ENCODE assay signal across 8 cellular contexts in genomic region chr2:237998530-237998929, GRCh38.
DNase-seq lines count a peak whose midpoint lies in the region; ATAC-seq lines count a peak whose summit lies in the region.

No MANE protein-coding gene starts in this region.

- H3K36me3 ChIP-seq in adipocyte (ENCODE audit: control insufficient read depth, insufficient read depth, low read length, severe bottlenecking) = peaks cover 24% of the 10 kb centered on the region

- no peak overlapping the region for H3K4me3 ChIP-seq in adipocyte (ENCODE audit: low read length)

- DNase-seq in stimulated activated CD4-positive, alpha-beta T cell treated with anti-CD3 and anti-CD28 coated beads, Interleukin-1b, Interleukin-23, amount 100 ng/mL, for 48 hours = peak; percentile 54
- no peak for DNase-seq in stimulated activated CD4-positive, alpha-beta T cell treated with anti-CD3 and anti-CD28 coated beads, Interleukin-12 subunit alpha, Interleukin-12 subunit beta, amount 100 ng/mL, for 4 hours
- DNase-seq in adipocyte (ENCODE audit: low read depth) (peak; percentile 33), NCI-H146 treated with DMSO at 0.1 percent for 48 hours (lab: John Stamatoyannopoulos, UW; ENCODE audit: unreplicated experiment) (no peak), NCI-H1105 (lab: John Stamatoyannopoulos, UW) (no peak), HuH-7.5 (ENCODE audit: low spot score) (no peak), DMS53 treated with DMSO at 0.1 percent for 48 hours (lab: John Stamatoyannopoulos, UW; ENCODE audit: unreplicated experiment) (no peak)

- no peaks in the 10 kb centered on the region for H3K27me3 ChIP-seq in adipocyte (replicated peaks; ENCODE audit: control insufficient read depth, insufficient read depth, low read length)

- H3K9me3 ChIP-seq in adipocyte (ENCODE audit: control insufficient read depth, low read length) = peaks cover 2% of the 10 kb centered on the region

- no peak overlapping the region for H3K9ac ChIP-seq in adipocyte (ENCODE audit: low read length)

- peaks cover 5% of the 10 kb centered on the region for H3K4me1 ChIP-seq in adipocyte (ENCODE audit: control insufficient read depth, insufficient read depth, low read length)

- peak; percentile 79 for ATAC-seq in HG03196 (IDR thresholded peaks at IDR 0.05; ENCODE audit: unreplicated experiment)

Comparison
In these comparisons a context has a peak if more than half of its experiments do, and no peak if none do; other contexts are left out.
1. DNase-seq: peak in stimulated activated CD4-positive, alpha-beta T cell treated with anti-CD3 and anti-CD28 coated beads, Interleukin-1b, Interleukin-23, amount 100 ng/mL, for 48 hours (single experiment) and adipocyte (single experiment); none in stimulated activated CD4-positive, alpha-beta T cell treated with anti-CD3 and anti-CD28 coated beads, Interleukin-12 subunit alpha, Interleukin-12 subunit beta, amount 100 ng/mL, for 4 hours (single experiment), NCI-H146 treated with DMSO at 0.1 percent for 48 hours (single experiment), NCI-H1105 (single experiment), HuH-7.5 (single experiment) and DMS53 treated with DMSO at 0.1 percent for 48 hours (single experiment).